ENCODE assay signal across 8 cellular contexts in the genomic region with DNA sequence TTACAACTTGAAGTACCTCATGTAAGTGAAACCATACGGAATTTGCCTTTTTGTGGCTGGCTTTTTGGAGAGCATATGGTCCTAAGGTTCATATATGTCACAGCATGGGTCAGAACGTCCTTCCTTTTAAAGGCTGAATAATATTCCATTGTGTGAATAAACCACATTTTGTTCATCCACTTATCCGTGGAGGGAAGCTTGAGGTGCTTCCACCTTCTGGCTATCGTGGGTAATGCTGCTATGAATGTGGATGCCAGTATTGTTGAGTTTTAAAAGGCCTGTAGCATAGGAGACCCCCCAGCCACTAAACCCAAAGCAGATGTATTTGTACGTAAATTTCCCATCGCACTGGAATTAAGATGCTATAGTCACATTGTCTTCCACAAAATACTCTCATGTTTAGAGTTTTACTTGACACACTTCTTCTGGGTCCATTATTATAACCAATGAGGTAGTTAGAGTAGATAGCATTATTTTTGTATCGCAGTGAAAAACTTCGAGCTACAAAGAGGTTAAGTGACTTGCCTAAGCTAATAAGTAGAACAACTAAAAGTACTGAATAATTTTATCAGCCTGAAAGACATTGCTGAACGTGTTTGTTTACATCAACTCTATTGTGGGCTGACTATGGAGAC.
DNase-seq lines count a peak whose midpoint lies in the region; ATAC-seq and TF ChIP-seq lines count a peak whose summit lies in the region.

No MANE protein-coding gene starts in this region.

- no peaks in the 10 kb centered on the region for H3K36me3 Mint-ChIP-seq in activated naive CD4-positive, alpha-beta T cell treated with anti-CD3 and anti-CD28 coated beads for 36 hours (ENCODE audit: low read depth)
- no peaks in the 10 kb centered on the region for H3K36me3 Mint-ChIP-seq in activated naive CD4-positive, alpha-beta T cell treated with anti-CD3 and anti-CD28 coated beads, Interleukin-2, amount 10 ng/mL, durations not matched to agents 7 days and 5 days
- H3K36me3 Mint-ChIP-seq in type B pancreatic cell, result no peaks in the 10 kb centered on the region

- intact Hi-C loops in activated naive CD4-positive, alpha-beta T cell treated with anti-CD3 and anti-CD28 coated beads for 36 hours (cut with micrococcal nuclease), result loop anchor here (1.0 kb wide), 1 partner anchor 295 kb away; no protein-coding TSS in a partner anchor
- intact Hi-C loops in vagina (cut with DNase I), result no loop called here

- H3K9me3 Mint-ChIP-seq in activated naive CD4-positive, alpha-beta T cell treated with anti-CD3 and anti-CD28 coated beads for 36 hours, result peaks cover 5% of the 10 kb centered on the region
- no peaks in the 10 kb centered on the region for H3K9me3 Mint-ChIP-seq in activated naive CD4-positive, alpha-beta T cell treated with anti-CD3 and anti-CD28 coated beads, Interleukin-2, amount 10 ng/mL, durations not matched to agents 7 days and 5 days
- no peaks in the 10 kb centered on the region for H3K9me3 Mint-ChIP-seq in type B pancreatic cell

- H3K27ac Mint-ChIP-seq in activated naive CD4-positive, alpha-beta T cell treated with anti-CD3 and anti-CD28 coated beads for 36 hours, result no peak overlapping the region
- H3K27ac Mint-ChIP-seq in activated naive CD4-positive, alpha-beta T cell treated with anti-CD3 and anti-CD28 coated beads, Interleukin-2, amount 10 ng/mL, durations not matched to agents 7 days and 5 days, result no peak overlapping the region
- H3K27ac Mint-ChIP-seq in type B pancreatic cell, result no peak overlapping the region

- H3K4me3 Mint-ChIP-seq in activated naive CD4-positive, alpha-beta T cell treated with anti-CD3 and anti-CD28 coated beads for 36 hours, result no peak overlapping the region
- no peak overlapping the region for H3K4me3 Mint-ChIP-seq in activated naive CD4-positive, alpha-beta T cell treated with anti-CD3 and anti-CD28 coated beads, Interleukin-2, amount 10 ng/mL, durations not matched to agents 7 days and 5 days
- H3K4me3 Mint-ChIP-seq in type B pancreatic cell, result no peak overlapping the region

- TF ChIP-seq CTCF in type B pancreatic cell (conservative IDR thresholded peaks at IDR 0.05) (peak; percentile 72), vagina (IDR thresholded peaks at IDR 0.05) (peak in 1 of 3 experiments; percentile 25)

- H3K27me3 ChIP-seq in SJCRH30 (no peaks in the 10 kb centered on the region), vagina (no peaks in the 10 kb centered on the region)

- no peaks in the 10 kb centered on the region for H3K4me1 Mint-ChIP-seq in activated naive CD4-positive, alpha-beta T cell treated with anti-CD3 and anti-CD28 coated beads for 36 hours (ENCODE audit: low read depth)
- H3K4me1 Mint-ChIP-seq in activated naive CD4-positive, alpha-beta T cell treated with anti-CD3 and anti-CD28 coated beads, Interleukin-2, amount 10 ng/mL, durations not matched to agents 7 days and 5 days, result no peaks in the 10 kb centered on the region
- H3K4me1 Mint-ChIP-seq in type B pancreatic cell (ENCODE audit: unreplicated experiment), result no peaks in the 10 kb centered on the region

- H3K9me3 ChIP-seq in SJCRH30 (replicated peaks) (no peaks in the 10 kb centered on the region; the same call in 1 of the 2 replicates), vagina (no peaks in the 10 kb centered on the region)

- ATAC-seq in GM19035 (IDR thresholded peaks at IDR 0.05; ENCODE audit: unreplicated experiment), result no peak

- peak; percentile 11 for DNase-seq in activated naive CD4-positive, alpha-beta T cell treated with anti-CD3 and anti-CD28 coated beads for 36 hours
- no peak for DNase-seq in activated naive CD4-positive, alpha-beta T cell treated with anti-CD3 and anti-CD28 coated beads, Interleukin-2, amount 10 ng/mL, durations not matched to agents 7 days and 5 days
- DNase-seq in SJCRH30 (peak; percentile 7 to 40), hepatic stellate cell (ENCODE audit: low spot score) (peak; percentile 19), type B pancreatic cell (ENCODE audit: extremely low spot score, unreplicated experiment) (no peak), NCI-H2171 (lab: John Stamatoyannopoulos, UW) (no peak), vagina (ENCODE audit: extremely low spot score in 2 of 2) (no peak)

- H3K27me3 Mint-ChIP-seq in activated naive CD4-positive, alpha-beta T cell treated with anti-CD3 and anti-CD28 coated beads for 36 hours (ENCODE audit: low read depth), result peaks cover 7% of the 10 kb centered on the region
- peaks cover 3% of the 10 kb centered on the region for H3K27me3 Mint-ChIP-seq in activated naive CD4-positive, alpha-beta T cell treated with anti-CD3 and anti-CD28 coated beads, Interleukin-2, amount 10 ng/mL, durations not matched to agents 7 days and 5 days
- peaks cover 2% of the 10 kb centered on the region for H3K27me3 Mint-ChIP-seq in type B pancreatic cell

- H3K4me1 ChIP-seq in SJCRH30 (no peaks in the 10 kb centered on the region), vagina (no peaks in the 10 kb centered on the region)

- H3K27ac ChIP-seq in SJCRH30 (no peak overlapping the region), vagina (no peak overlapping the region)

- TF ChIP-seq POLR2A in vagina (IDR thresholded peaks at IDR 0.05), result no peak

- no peaks in the 10 kb centered on the region for H3K36me3 ChIP-seq in SJCRH30
- no peaks in the 10 kb centered on the region for H3K36me3 ChIP-seq in vagina

- H3K4me3 ChIP-seq in SJCRH30 (no peak overlapping the region), vagina (no peak overlapping the region)

- CTCF ChIA-PET in activated naive CD4-positive, alpha-beta T cell treated with anti-CD3 and anti-CD28 coated beads for 36 hours (lab: Charles Lee), result no interaction called here
- CTCF ChIA-PET in activated naive CD4-positive, alpha-beta T cell treated with anti-CD3 and anti-CD28 coated beads, Interleukin-2, amount 10 ng/mL, durations not matched to agents 7 days and 5 days (lab: Charles Lee), result interaction anchor here (1.5 kb wide), 1 partner anchor 295 kb away, joined by 6 read pairs; no protein-coding TSS in a partner anchor

Comparison
In these comparisons a context has a peak if more than half of its experiments do, and no peak if none do; other contexts are left out.
1. DNase-seq: peak in activated naive CD4-positive, alpha-beta T cell treated with anti-CD3 and anti-CD28 coated beads for 36 hours (single experiment), SJCRH30 (2 of 2) and hepatic stellate cell (single experiment); none in activated naive CD4-positive, alpha-beta T cell treated with anti-CD3 and anti-CD28 coated beads, Interleukin-2, amount 10 ng/mL, durations not matched to agents 7 days and 5 days (single experiment), type B pancreatic cell (single experiment), NCI-H2171 (single experiment) and vagina (0 of 2).